10 cellular contexts compared by ENCODE assay signal in the genomic region with DNA sequence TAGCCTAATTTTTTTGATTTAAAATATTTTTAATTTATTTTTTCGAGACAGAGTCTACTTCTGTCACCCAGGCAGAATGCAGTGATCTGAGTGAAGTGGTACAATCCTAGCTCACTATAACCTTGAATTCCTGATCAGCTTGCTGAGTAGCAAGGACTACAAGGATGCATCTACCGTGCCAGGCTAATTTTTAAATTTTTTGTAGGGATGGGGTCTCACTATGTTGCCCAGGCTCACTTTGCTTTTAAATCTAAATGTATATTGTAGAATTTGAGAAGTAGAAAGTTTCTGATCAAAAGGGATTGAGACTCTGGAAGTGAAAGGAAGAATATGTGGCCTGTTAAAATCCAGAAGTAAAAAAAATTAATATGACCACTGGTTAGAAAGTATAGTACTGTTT. TPM values are rescaled to one million over a fixed set of nuclear protein-coding genes. Genes with fewer than 3 reads are reported as not detected.
A peak's percentile ranks its signal among the peaks of the same experiment; 100 is the strongest.
DNase-seq lines count a peak whose midpoint lies in the region; ATAC-seq and TF ChIP-seq lines count a peak whose summit lies in the region.
"Had no signal": no experiment of that assay in that cellular context is flagged by ENCODE, and none has a peak within 500 bp of the region (broad histone marks: within the 10 kb centered on the region; RNA-seq: fewer than 3 reads in every experiment).

No MANE protein-coding gene starts in this region.

- H3K36me3 Mint-ChIP-seq in activated naive CD8-positive, alpha-beta T cell = peaks cover 4% of the 10 kb centered on the region
- H3K36me3 Mint-ChIP-seq in activated naive CD8-positive, alpha-beta T cell treated with anti-CD3 and anti-CD28 coated beads, Interleukin-2, amount 50 U/mL, for 24 hours (ENCODE audit: low read depth) = peaks cover 4% of the 10 kb centered on the region
- peaks cover 9 to 15% of the 10 kb centered on the region in 2 donors for H3K36me3 Mint-ChIP-seq in stimulated activated naive B cell treated with anti-CD40 and anti-IgM and Interleukin-4, amounts not matched to agents 10 μg/mL and 1 μg/mL and 100 μg/mL, for 72 hours

- H3K9me3 ChIP-seq in ascending aorta (no peaks in the 10 kb centered on the region), left lung (no peaks in the 10 kb centered on the region), tibial nerve (no peaks in the 10 kb centered on the region)

- H3K36me3 ChIP-seq in ascending aorta (peaks cover 1 to 4% of the 10 kb centered on the region in 2 donors), left lung (peaks cover 0 to 24% of the 10 kb centered on the region in 2 donors), tibial nerve (peaks cover 0 to 14% (median 0%) of the 10 kb centered on the region in 3 donors)

- TF ChIP-seq EP300 in tibial nerve (IDR thresholded peaks at IDR 0.05) = no peak

- H3K9me3 Mint-ChIP-seq in activated naive CD8-positive, alpha-beta T cell (ENCODE audit: low read depth) = no peaks in the 10 kb centered on the region
- H3K9me3 Mint-ChIP-seq in activated naive CD8-positive, alpha-beta T cell treated with anti-CD3 and anti-CD28 coated beads, Interleukin-2, amount 50 U/mL, for 24 hours = no peaks in the 10 kb centered on the region
- no peaks in the 10 kb centered on the region for H3K9me3 Mint-ChIP-seq in stimulated activated naive B cell treated with anti-CD40 and anti-IgM and Interleukin-4, amounts not matched to agents 10 μg/mL and 1 μg/mL and 100 μg/mL, for 72 hours
- H3K9me3 Mint-ChIP-seq: central memory CD8-positive, alpha-beta T cell had no signal

- no peak for TF ChIP-seq POLR2A in tibial nerve (IDR thresholded peaks at IDR 0.05)

- H3K27ac ChIP-seq in ascending aorta (peak overlapping the region in 1 of 2 donors; percentile 96), left lung (peak overlapping the region; percentile 97 to 98), tibial nerve (peak overlapping the region in 3 of 4 donors; percentile 92 to 94 (median 93))

- no peaks in the 10 kb centered on the region for H3K27me3 Mint-ChIP-seq in activated naive CD8-positive, alpha-beta T cell
- no peaks in the 10 kb centered on the region for H3K27me3 Mint-ChIP-seq in activated naive CD8-positive, alpha-beta T cell treated with anti-CD3 and anti-CD28 coated beads, Interleukin-2, amount 50 U/mL, for 24 hours
- H3K27me3 Mint-ChIP-seq in stimulated activated naive B cell treated with anti-CD40 and anti-IgM and Interleukin-4, amounts not matched to agents 10 μg/mL and 1 μg/mL and 100 μg/mL, for 72 hours = no peaks in the 10 kb centered on the region
- H3K27me3 Mint-ChIP-seq: central memory CD8-positive, alpha-beta T cell had no signal

- no peak for ATAC-seq in activated naive CD8-positive, alpha-beta T cell treated with anti-CD3 and anti-CD28 coated beads, Interleukin-2, amount 50 U/mL, for 24 hours
- no peak for ATAC-seq in left lung
- ATAC-seq in stimulated activated naive B cell treated with anti-CD40 and anti-IgM and Interleukin-4, amounts not matched to agents 10 μg/mL and 1 μg/mL and 100 μg/mL, for 72 hours (replicated peaks) = no peak

- 82 to 85% methylated on average over 2 of the region's 2 CpGs for WGBS in tibial nerve, 2 donors

- H3K4me3 Mint-ChIP-seq in activated naive CD8-positive, alpha-beta T cell = peak overlapping the region; percentile 13
- no peak overlapping the region for H3K4me3 Mint-ChIP-seq in activated naive CD8-positive, alpha-beta T cell treated with anti-CD3 and anti-CD28 coated beads, Interleukin-2, amount 50 U/mL, for 24 hours
- no peak overlapping the region for H3K4me3 Mint-ChIP-seq in stimulated activated naive B cell treated with anti-CD40 and anti-IgM and Interleukin-4, amounts not matched to agents 10 μg/mL and 1 μg/mL and 100 μg/mL, for 72 hours

- TF ChIP-seq CTCF in ascending aorta (IDR thresholded peaks at IDR 0.05) (no peak), left lung (IDR thresholded peaks at IDR 0.05) (no peak), tibial nerve (IDR thresholded peaks at IDR 0.05) (no peak)

- H3K27ac Mint-ChIP-seq in activated naive CD8-positive, alpha-beta T cell = peak overlapping the region; percentile 28
- H3K27ac Mint-ChIP-seq in activated naive CD8-positive, alpha-beta T cell treated with anti-CD3 and anti-CD28 coated beads, Interleukin-2, amount 50 U/mL, for 24 hours = no peak overlapping the region
- no peak overlapping the region for H3K27ac Mint-ChIP-seq in stimulated activated naive B cell treated with anti-CD40 and anti-IgM and Interleukin-4, amounts not matched to agents 10 μg/mL and 1 μg/mL and 100 μg/mL, for 72 hours

- no peak for DNase-seq in activated naive CD8-positive, alpha-beta T cell treated with anti-CD3 and anti-CD28 coated beads, Interleukin-2, amount 50 U/mL, for 24 hours
- DNase-seq in ascending aorta (ENCODE audit: low spot score in 2 of 2) (no peak), left lung (no peak), tibial nerve (ENCODE audit: low spot score in 2 of 2) (no peak), NCI-H524 (lab: John Stamatoyannopoulos, UW) (no peak)
- no peak for DNase-seq in stimulated activated CD8-positive, alpha-beta memory T cell treated with anti-CD3 and anti-CD28 coated beads, Interleukin-4, amount 100 ng/mL, for 48 hours
- no peak for DNase-seq in stimulated activated naive B cell treated with anti-CD40 and anti-IgM and Interleukin-4, amounts not matched to agents 10 μg/mL and 1 μg/mL and 100 μg/mL, for 72 hours
- DNase-seq: activated T-cell treated with anti-CD3 and anti-CD28 coated beads, Interleukin-2, amount 50 U/mL, for 1 hour had no signal

- H3K4me1 ChIP-seq in ascending aorta (peaks cover 0 to 24% of the 10 kb centered on the region in 2 donors), left lung (peaks cover 16 to 70% of the 10 kb centered on the region in 2 donors), tibial nerve (peaks cover 0 to 54% (median 6%) of the 10 kb centered on the region in 4 donors)

- intact Hi-C loops in ascending aorta (cut with DNase I) = loop anchor here (5.0 kb wide), 1 partner anchor 102 kb away; the partner anchor contains the start of gene IFI6
- intact Hi-C loops in left lung (cut with DNase I) = no loop called here

- H3K4me1 Mint-ChIP-seq in activated naive CD8-positive, alpha-beta T cell (ENCODE audit: low read depth) = peaks cover 37% of the 10 kb centered on the region
- H3K4me1 Mint-ChIP-seq in activated naive CD8-positive, alpha-beta T cell treated with anti-CD3 and anti-CD28 coated beads, Interleukin-2, amount 50 U/mL, for 24 hours = peaks cover 37% of the 10 kb centered on the region
- peaks cover 14 to 33% of the 10 kb centered on the region in 2 donors for H3K4me1 Mint-ChIP-seq in stimulated activated naive B cell treated with anti-CD40 and anti-IgM and Interleukin-4, amounts not matched to agents 10 μg/mL and 1 μg/mL and 100 μg/mL, for 72 hours

- H3K27me3 ChIP-seq in ascending aorta (no peaks in the 10 kb centered on the region), left lung (no peaks in the 10 kb centered on the region), tibial nerve (no peaks in the 10 kb centered on the region)

- H3K4me3 ChIP-seq in ascending aorta (peak overlapping the region; percentile 75 to 91), left lung (peak overlapping the region in 1 of 2 donors; percentile 99), tibial nerve (peak overlapping the region in 2 of 4 donors; percentile 78 to 82)

RNA-seq across cellular contexts. Expression of gene STX12, which starts 1.6 kb away (rescaled TPM):
- total RNA-seq in ascending aorta = 91.9 TPM
- total RNA-seq in left lung = 10 to 100 TPM; 79.3 TPM
- 10 to 100 TPM; 51.6 to 71.0 (median 66.9) TPM for total RNA-seq in tibial nerve

RNA-seq across cellular contexts. Expression of gene FAM76A, which starts 48.9 kb away (rescaled TPM):
- total RNA-seq in ascending aorta (3.4 TPM), left lung (10 to 100 TPM; 16.1 to 19.3 TPM), tibial nerve (10 to 100 TPM; 16.7 to 41.3 (median 23.7) TPM)

RNA-seq across cellular contexts. Expression of gene PPP1R8, which starts 55.9 kb away (rescaled TPM):
- 7.1 TPM for total RNA-seq in ascending aorta
- 10 to 100 TPM; 31.1 to 34.4 TPM for total RNA-seq in left lung
- total RNA-seq in tibial nerve = 10 to 100 TPM; 32.0 to 58.2 (median 37.2) TPM
